ENCODE assay signal across 19 cellular contexts in genomic region chr14:90569606-90570462, GRCh38.
DNase-seq lines count a peak whose midpoint lies in the region; FAIRE-seq and TF ChIP-seq lines count a peak whose summit lies in the region.
"Had no signal": no experiment of that assay in that cellular context is flagged by ENCODE, and none has a peak within 500 bp of the region (broad histone marks: within the 10 kb centered on the region; RNA-seq: fewer than 3 reads in every experiment).

No MANE protein-coding gene starts in this region.

- DNase-seq in SK-MEL-5 (ENCODE audit: low read depth, low spot score) (peak; percentile 5), H1 (ENCODE audit: low read depth in 1 of 2, low spot score in 2 of 2) (no peak), GM23248 (no peak), COR-L47 (lab: John Stamatoyannopoulos, UW) (no peak), brain microvascular endothelial cell (no peak), NCI-H446 treated with DMSO at 0.1 percent for 48 hours (lab: John Stamatoyannopoulos, UW) (no peak)
- DNase-seq: activated naive CD4-positive, alpha-beta T cell treated with anti-CD3 and anti-CD28 coated beads, Interleukin-2, amount 50 U/mL, for 16 hours; colonic mucosa; NCI-H1930; NCI-H510A; stimulated activated CD4-positive, alpha-beta T cell treated with anti-CD3 and anti-CD28 coated beads, Interleukin-12 subunit alpha, Interleukin-12 subunit beta, amount 100 ng/mL, for 4 hours had no signal

- CTCF ChIA-PET in HEK293 (lab: Yijun Ruan, JAX) (interaction anchor here (1.3 kb wide), 1 partner anchor 127 kb away, joined by 4 read pairs; no protein-coding TSS in a partner anchor), H1 (lab: Charles Lee; ENCODE audit: partially characterized antibody) (interaction anchor here (0.9 to 4.1 kb wide), 12 partner anchors 9 to 127 kb away, joined by 3 to 15 read pairs (median 3); no protein-coding TSS in a partner anchor)

- H3K27me3 ChIP-seq in H1 (replicated peaks in 1 of 4; ENCODE audit: control insufficient read depth in 3 of 4, extremely low read depth in 1 of 4, insufficient read depth in 3 of 4, low read length in 3 of 4) (0 out of 7 replicates have a peak, but pooled peaks cover 0 to 5% (median 0%) of the 10 kb centered on the region in 4 experiments), rectal smooth muscle tissue (ENCODE audit: control insufficient read depth, insufficient read depth, low read length) (no peaks in the 10 kb centered on the region), GM23248 (replicated peaks; ENCODE audit: insufficient read depth) (no peaks in the 10 kb centered on the region), brain microvascular endothelial cell (replicated peaks) (no peaks in the 10 kb centered on the region)
- H3K27me3 ChIP-seq: colonic mucosa, hepatocyte had no signal

- no peak overlapping the region for H2BK15ac ChIP-seq in H1 (ENCODE audit: low read length)

- no peak overlapping the region for H3K4ac ChIP-seq in H1 (replicated peaks; ENCODE audit: insufficient read length, low read depth, low read length)

- H3K56ac ChIP-seq in H1 (replicated peaks; ENCODE audit: insufficient read length, low read depth, low read length) = no peak overlapping the region

- H4K91ac ChIP-seq in H1 (replicated peaks; ENCODE audit: insufficient read length, low read length) = peak overlapping the region; percentile 40

- WGBS in H1 (ENCODE audit: extremely low coverage in 1 of 2, insufficient coverage in 1 of 2, insufficient read length in 1 of 2, insufficient replicate concordance in 2 of 2, low coverage in 1 of 2, low lambda C conversion rate in 2 of 2, missing lambda C conversion rate in 1 of 2), 2 experiments = 94% methylated on average over 10 of the region's 10 CpGs; no CpG with 5 or more reads in 1 of the 2 experiments
- WGBS in GM23248 (ENCODE audit: low coverage in 1 of 2, low lambda C conversion rate in 2 of 2, missing lambda C conversion rate in 2 of 2), 2 experiments = 88 to 92% methylated on average over 10 of the region's 10 CpGs

- no peaks in the 10 kb centered on the region for H3K4me1 ChIP-seq in HEK293 (ENCODE audit: control insufficient read depth, insufficient read depth, low read length)
- peaks cover 5 to 27% (median 13%) of the 10 kb centered on the region in 4 experiments for H3K4me1 ChIP-seq in H1 (replicated peaks in 1 of 4; ENCODE audit: control insufficient read depth in 3 of 4, insufficient read depth in 4 of 4, low read length in 3 of 4)
- peaks cover 25% of the 10 kb centered on the region for H3K4me1 ChIP-seq in rectal smooth muscle tissue (ENCODE audit: control insufficient read depth, insufficient read depth, low read length)
- no peaks in the 10 kb centered on the region for H3K4me1 ChIP-seq in GM23248 (ENCODE audit: insufficient read depth)
- H3K4me1 ChIP-seq: colonic mucosa had no signal

- H3F3A ChIP-seq in GM23248 (ENCODE audit: insufficient read depth) = no peaks in the 10 kb centered on the region

- H2BK120ac ChIP-seq in H1 (replicated peaks; ENCODE audit: low read depth, low read length) = no peak overlapping the region

- H4K20me1 ChIP-seq in H1 (replicated peaks in 1 of 2; ENCODE audit: control insufficient read depth in 1 of 2, insufficient read depth in 2 of 2, low read length in 2 of 2) = no peaks in the 10 kb centered on the region
- no peaks in the 10 kb centered on the region for H4K20me1 ChIP-seq in GM23248 (ENCODE audit: insufficient read depth)

- H3K79me2 ChIP-seq in H1 (ENCODE audit: control insufficient read depth in 1 of 2, insufficient read depth in 2 of 2, low read length in 2 of 2) (no peaks in the 10 kb centered on the region), GM23248 (ENCODE audit: insufficient read depth) (no peaks in the 10 kb centered on the region)
- H3K79me2 ChIP-seq: hepatocyte had no signal

- H3K4me3 ChIP-seq in HEK293 (ENCODE audit: low read depth, low read length) = no peak overlapping the region
- H3K4me3 ChIP-seq in H1 (ENCODE audit: extremely low read depth in 1 of 4, insufficient read depth in 2 of 4, low read depth in 3 of 4, low read length in 4 of 4) = no peak overlapping the region
- no peak overlapping the region for H3K4me3 ChIP-seq in rectal smooth muscle tissue (ENCODE audit: low read length)
- no peak overlapping the region for H3K4me3 ChIP-seq in GM23248
- H3K4me3 ChIP-seq in brain microvascular endothelial cell (ENCODE audit: low read depth, low read length) = no peak overlapping the region
- H3K4me3 ChIP-seq: colonic mucosa, hepatocyte, K562 had no signal

- H3K36me3 ChIP-seq in HEK293 (ENCODE audit: control insufficient read depth in 2 of 2, insufficient read depth in 1 of 2, low read length in 2 of 2) (peaks cover 0 to 10% of the 10 kb centered on the region in 2 experiments; a peak in 1 of 3 replicates), H1 (ENCODE audit: control insufficient read depth in 2 of 4, insufficient read depth in 4 of 4, low read length in 3 of 4) (no peaks in the 10 kb centered on the region), rectal smooth muscle tissue (ENCODE audit: control insufficient read depth, insufficient read depth, low read length) (no peaks in the 10 kb centered on the region), GM23248 (ENCODE audit: low read depth) (no peaks in the 10 kb centered on the region), brain microvascular endothelial cell (replicated peaks) (no peaks in the 10 kb centered on the region)
- H3K36me3 ChIP-seq: colonic mucosa had no signal

- no peaks in the 10 kb centered on the region for H3K23me2 ChIP-seq in H1 (ENCODE audit: low read depth, low read length)

- no peak for TF ChIP-seq EP300 in H1 (IDR thresholded peaks at IDR 0.05; ENCODE audit: borderline replicate concordance in 1 of 2, low read depth in 2 of 2, low read length in 2 of 2)

- 0 out of 2 replicates have a peak overlapping the region, but pooled peaks have one; percentile 27 for H3K18ac ChIP-seq in H1 (ENCODE audit: extremely low read depth, low read length)

- no peak overlapping the region for H3K23ac ChIP-seq in H1 (ENCODE audit: insufficient read length)

- H2BK12ac ChIP-seq in H1 (ENCODE audit: low read depth, low read length) = peak overlapping the region; percentile 6

- H3K4me2 ChIP-seq in H1 (ENCODE audit: insufficient read depth in 1 of 2, low read depth in 2 of 2, low read length in 2 of 2) (no peak overlapping the region), GM23248 (ENCODE audit: unreplicated experiment) (no peak overlapping the region)
- H3K4me2 ChIP-seq: hepatocyte had no signal

- H2AFZ ChIP-seq in H1 (ENCODE audit: low read length) (no peak overlapping the region), GM23248 (no peak overlapping the region)
- H2AFZ ChIP-seq: hepatocyte had no signal

- no peak for TF ChIP-seq CTCF in HEK293 (tag by site-specific recombination; IDR thresholded peaks at IDR 0.05)
- TF ChIP-seq CTCF in H1 (IDR thresholded peaks at IDR 0.05; ENCODE audit: control extremely low read depth in 1 of 3, insufficient read depth in 1 of 3, low read depth in 1 of 3, low read length in 3 of 3) = no peak
- TF ChIP-seq CTCF in brain microvascular endothelial cell (IDR thresholded peaks at IDR 0.05; ENCODE audit: low read depth, low read length, missing control alignments) = no peak

- no peak for FAIRE-seq in H1 (lab: Jason Lieb, UNC)
- FAIRE-seq: D721Med, GM18507, K562, TTC549 had no signal

- no peaks in the 10 kb centered on the region for H3K9me2 ChIP-seq in GM23248 (ENCODE audit: insufficient read depth)

- in situ Hi-C loops in SK-MEL-5 (cut with HindIII; ENCODE audit: low pct_unique_long_range_greater_than_20kb, low sequenced_read_pairs) (no loop called here), GM23248 (cut with MboI) (no loop called here), brain microvascular endothelial cell (cut with HindIII; ENCODE audit: low pct_ligation_motif_present, low sequenced_read_pairs) (no loop called here)

- no peak overlapping the region for H3K9ac ChIP-seq in H1 (replicated peaks in 1 of 4; ENCODE audit: extremely low read depth in 1 of 4, low read depth in 3 of 4, low read length in 3 of 4)
- H3K9ac ChIP-seq in rectal smooth muscle tissue (ENCODE audit: low read length) = no peak overlapping the region
- no peak overlapping the region for H3K9ac ChIP-seq in GM23248

- H4K8ac ChIP-seq in H1 (ENCODE audit: extremely low read depth, insufficient read depth, low read length) = no peak overlapping the region

- POLR2A ChIA-PET in HEK293 (lab: Yijun Ruan, JAX) (no interaction called here), H1 (lab: Charles Lee; ENCODE audit: partially characterized antibody) (interaction anchor here (1.1 kb wide), 1 partner anchor 23 kb away, joined by 4 read pairs; no protein-coding TSS in a partner anchor)

- H4K5ac ChIP-seq in H1 (ENCODE audit: insufficient read length, low read depth, low read length) = no peak overlapping the region

- no peak for TF ChIP-seq RAD21 in H1 (IDR thresholded peaks at IDR 0.05 in 1 of 2, conservative IDR thresholded peaks at IDR 0.05 in 1 of 2; ENCODE audit: low read depth in 2 of 2, low read length in 2 of 2)

- no peaks in the 10 kb centered on the region for H3K79me1 ChIP-seq in H1 (ENCODE audit: low read depth, low read length)

- H2BK20ac ChIP-seq in H1 (ENCODE audit: low read length) = no peak overlapping the region; the same call in 1 of the 2 replicates

- no peak for TF ChIP-seq POLR2A in H1 (IDR thresholded peaks at IDR 0.05; ENCODE audit: control extremely low read depth in 1 of 2, low read depth in 2 of 2, low read length in 2 of 2)

- H2AK5ac ChIP-seq in H1 (ENCODE audit: low read depth, low read length) = no peak overlapping the region

- no peak overlapping the region for H3K27ac ChIP-seq in HEK293 (ENCODE audit: extremely low read depth, low read depth, low read length)
- H3K27ac ChIP-seq in H1 (ENCODE audit: low read depth, low read length) = no peak overlapping the region
- peak overlapping the region; percentile 86 for H3K27ac ChIP-seq in rectal smooth muscle tissue (ENCODE audit: low read depth, low read length)
- H3K27ac ChIP-seq in GM23248 = no peak overlapping the region
- no peak overlapping the region for H3K27ac ChIP-seq in brain microvascular endothelial cell
- H3K27ac ChIP-seq: C4-2B, colonic mucosa, hepatocyte had no signal

- H3K9me3 ChIP-seq in HEK293 (ENCODE audit: control insufficient read depth, insufficient read depth, low read depth, low read length) (no peaks in the 10 kb centered on the region), H1 (ENCODE audit: insufficient read depth in 2 of 2, low read depth in 1 of 2, low read length in 1 of 2) (no peaks in the 10 kb centered on the region), GM23248 (ENCODE audit: low read depth) (no peaks in the 10 kb centered on the region)
- H3K9me3 ChIP-seq: colonic mucosa had no signal

- H3K14ac ChIP-seq in H1 (ENCODE audit: insufficient read length) = no peak overlapping the region

- H2BK5ac ChIP-seq in H1 (ENCODE audit: low read depth, low read length) = 0 out of 2 replicates have a peak overlapping the region, but pooled peaks have one; percentile 1

TF ChIP-seq in HEK293, 187 proteins besides CTCF, POLR2A, EP300 and RAD21 (continues in another document):
- no peak for TF ChIP-seq ZNF19 (tag by site-specific recombination; IDR thresholded peaks at IDR 0.05; ENCODE audit: low read depth)
- TF ChIP-seq ZIC2 (tag by site-specific recombination; IDR thresholded peaks at IDR 0.05) = peak; percentile 71

TF ChIP-seq in H1, 55 proteins besides CTCF, POLR2A, EP300 and RAD21 (continues in another document):
- TF ChIP-seq CEBPB (IDR thresholded peaks at IDR 0.05; ENCODE audit: low read depth, low read length) = no peak
